Comparison of ENCODE assay signal across 14 cellular contexts in the genomic region with DNA sequence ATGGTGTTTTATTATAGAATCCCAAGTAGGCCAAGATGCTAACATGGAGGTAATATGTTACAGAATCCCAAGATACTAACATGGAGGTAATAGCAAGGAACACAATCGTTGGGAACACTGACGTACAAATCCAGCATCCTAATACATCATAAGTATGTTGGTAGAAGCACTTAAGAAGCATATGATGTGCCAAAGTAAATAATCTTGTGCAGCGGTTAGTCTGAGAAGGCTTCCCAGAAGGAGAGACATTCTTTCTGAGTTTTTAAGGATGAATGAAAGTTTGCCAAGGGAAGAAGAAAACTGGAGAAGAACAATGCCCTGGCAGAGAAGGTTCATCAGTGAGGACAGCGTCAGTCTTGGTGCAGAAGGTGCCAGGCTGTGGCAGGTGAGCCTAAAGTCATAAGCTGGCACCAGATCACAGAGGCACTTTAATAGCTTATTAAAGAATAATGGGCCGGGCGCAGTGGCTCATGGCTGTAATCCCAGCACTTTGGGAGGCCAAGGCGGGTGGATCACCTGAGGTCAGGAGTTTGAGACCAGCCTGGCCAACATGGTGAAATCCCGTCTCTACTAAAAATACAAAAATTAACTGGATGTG.
"Had no signal": no experiment of that assay in that cellular context is flagged by ENCODE, and none has a peak within 500 bp of the region (broad histone marks: within the 10 kb centered on the region; RNA-seq: fewer than 3 reads in every experiment).

No MANE protein-coding gene starts in this region.

- H3K36me3 ChIP-seq: ascending aorta, heart right ventricle, left ventricle myocardium inferior, ovary, thyroid gland, uterus had no signal

- H3K4me1 ChIP-seq: ascending aorta, heart right ventricle, left ventricle myocardium inferior, thyroid gland, uterus had no signal

- H3K27me3 ChIP-seq: ascending aorta, dorsolateral prefrontal cortex, heart right ventricle, ovary, thyroid gland, uterus had no signal

- ATAC-seq: activated T-cell treated with anti-CD3 and anti-CD28 coated beads, Interleukin-2, amount 50 U/mL, for 72 hours; heart right ventricle; natural killer cell had no signal

- H3K4me3 ChIP-seq: ascending aorta, dorsolateral prefrontal cortex, heart right ventricle, left ventricle myocardium inferior, ovary, thyroid gland, uterus had no signal

- H3K27ac ChIP-seq: ascending aorta, dorsolateral prefrontal cortex, heart right ventricle, left ventricle myocardium inferior, ovary, thyroid gland, uterus, VCaP had no signal

- DNase-seq: activated CD4-positive, alpha-beta T cell treated with anti-CD3 and anti-CD28 coated beads for 1 hour; activated CD8-positive, alpha-beta memory T cell treated with anti-CD3 and anti-CD28 coated beads for 24 hours; activated gamma-delta T cell; activated T-cell treated with anti-CD3 and anti-CD28 coated beads, Interleukin-2, amount 50 U/mL, for 72 hours; dorsolateral prefrontal cortex; heart right ventricle; left ventricle myocardium inferior; natural killer cell; ovary; stimulated activated naive CD4-positive, alpha-beta T cell; thyroid gland; uterus had no signal

- H3K9me3 ChIP-seq: ascending aorta, ovary, thyroid gland, uterus had no signal
